Comparison of ENCODE assay signal across 15 cellular contexts in the genomic region with DNA sequence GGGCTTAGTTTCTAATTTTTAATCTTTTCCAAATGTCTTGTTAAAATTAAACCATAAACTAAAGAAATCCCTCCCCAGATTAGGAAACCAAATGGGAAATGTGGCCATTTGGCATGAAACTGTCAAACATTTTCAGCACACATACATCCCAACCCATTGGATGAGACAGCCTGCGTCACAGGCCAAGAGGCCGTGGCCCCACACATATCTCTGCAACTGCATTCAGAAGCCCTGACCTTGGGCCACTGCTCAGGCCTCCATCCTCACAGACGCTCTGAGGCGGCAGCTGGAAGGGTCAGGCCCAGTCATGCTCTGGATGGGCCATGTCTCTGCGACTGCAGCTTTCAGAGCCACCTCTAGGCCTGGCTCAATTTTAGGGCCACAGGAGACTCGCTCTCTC.
DNase-seq lines count a peak whose midpoint lies in the region; ATAC-seq and TF ChIP-seq lines count a peak whose summit lies in the region.
"Had no signal": no experiment of that assay in that cellular context is flagged by ENCODE, and none has a peak within 500 bp of the region (broad histone marks: within the 10 kb centered on the region; RNA-seq: fewer than 3 reads in every experiment).

No MANE protein-coding gene starts in this region.

- in situ Hi-C loops in transverse colon (cut with MboI; ENCODE audit: low pct_ligation_motif_present in 1 of 4, low pct_unique_long_range_greater_than_20kb in 1 of 4, low sequenced_read_pairs in 3 of 4), result no loop called here

- H3K4me1 Mint-ChIP-seq in HFFc6 (ENCODE audit: low read depth), result peaks cover 54% of the 10 kb centered on the region
- H3K4me1 Mint-ChIP-seq: activated naive CD8-positive, alpha-beta T cell treated with anti-CD3 and anti-CD28 coated beads, Interleukin-2, amount 10 ng/mL, durations not matched to agents 7 days and 5 days; CD4-positive, alpha-beta memory T cell; H9 had no signal

- H3K9me3 ChIP-seq in muscle layer of colon (ENCODE audit: low read length) (no peaks in the 10 kb centered on the region), transverse colon (no peaks in the 10 kb centered on the region)
- H3K9me3 ChIP-seq: neutrophil had no signal

- H3K4me3 Mint-ChIP-seq in HFFc6, result no peak overlapping the region
- H3K4me3 Mint-ChIP-seq: activated naive CD8-positive, alpha-beta T cell treated with anti-CD3 and anti-CD28 coated beads, Interleukin-2, amount 10 ng/mL, durations not matched to agents 7 days and 5 days; CD4-positive, alpha-beta memory T cell; H9 had no signal

- no peak overlapping the region for H3K4me3 ChIP-seq in muscle layer of colon (ENCODE audit: low read depth in 1 of 2, low read length in 2 of 2)
- H3K4me3 ChIP-seq in transverse colon, result no peak overlapping the region

- H3K4me1 ChIP-seq in muscle layer of colon (ENCODE audit: insufficient read depth, low read length) (peaks cover 20% of the 10 kb centered on the region), transverse colon (peaks cover 0 to 19% (median 2%) of the 10 kb centered on the region in 4 donors)

- H3K36me3 ChIP-seq in muscle layer of colon (ENCODE audit: insufficient read depth, low read length) (no peaks in the 10 kb centered on the region), transverse colon (no peaks in the 10 kb centered on the region)
- H3K36me3 ChIP-seq: neutrophil had no signal

- no peaks in the 10 kb centered on the region; the same call in 1 of the 2 replicates for H3K27me3 Mint-ChIP-seq in HFFc6 (ENCODE audit: insufficient read depth)
- H3K27me3 Mint-ChIP-seq: activated naive CD8-positive, alpha-beta T cell treated with anti-CD3 and anti-CD28 coated beads, Interleukin-2, amount 10 ng/mL, durations not matched to agents 7 days and 5 days had no signal

- no peak overlapping the region for H3K9ac ChIP-seq in muscle layer of colon (ENCODE audit: low read length)

- peaks cover 6% of the 10 kb centered on the region for H3K9me3 Mint-ChIP-seq in HFFc6
- H3K9me3 Mint-ChIP-seq: CD4-positive, alpha-beta memory T cell had no signal

- DNase-seq in HFFc6 (peak; percentile 61), Right ventricle myocardium inferior (ENCODE audit: missing footprints) (peak; percentile 86), transverse colon (peak; percentile 21)
- DNase-seq: activated CD4-positive, CD25-positive, alpha-beta regulatory T cell; activated CD8-positive, alpha-beta memory T cell treated with anti-CD3 and anti-CD28 coated beads, Interleukin-2, amount 50 U/mL, for 48 hours; activated naive CD8-positive, alpha-beta T cell treated with anti-CD3 and anti-CD28 coated beads, Interleukin-2, amount 10 ng/mL, durations not matched to agents 7 days and 5 days; CD4-positive, alpha-beta memory T cell; H9; stimulated activated CD4-positive, alpha-beta T cell treated with anti-CD3 and anti-CD28 coated beads, Interleukin-1b, Interleukin-23, amount 100 ng/mL, for 48 hours had no signal

- H3K27ac ChIP-seq in muscle layer of colon (ENCODE audit: low read depth, low read length), result peak overlapping the region; percentile 30
- peak overlapping the region; percentile 39 to 67 (median 50) for H3K27ac ChIP-seq in transverse colon
- H3K27ac ChIP-seq: neutrophil had no signal

- TF ChIP-seq CTCF in HFFc6 (IDR thresholded peaks at IDR 0.05), result no peak
- no peak for TF ChIP-seq CTCF in transverse colon (IDR thresholded peaks at IDR 0.05)

- no peak overlapping the region for H3K27ac Mint-ChIP-seq in HFFc6
- H3K27ac Mint-ChIP-seq: activated naive CD8-positive, alpha-beta T cell treated with anti-CD3 and anti-CD28 coated beads, Interleukin-2, amount 10 ng/mL, durations not matched to agents 7 days and 5 days; CD4-positive, alpha-beta memory T cell; H9 had no signal

- intact Hi-C loops in Right ventricle myocardium inferior (cut with DNase I) (no loop called here), transverse colon (cut with DNase I; ENCODE audit: low total_unique reads) (no loop called here)

- ATAC-seq in Right ventricle myocardium inferior (peak; percentile 88), GM21529 (IDR thresholded peaks at IDR 0.05; ENCODE audit: unreplicated experiment) (no peak), HG02973 (IDR thresholded peaks at IDR 0.05; ENCODE audit: unreplicated experiment) (no peak), HG03045 (IDR thresholded peaks at IDR 0.05; ENCODE audit: unreplicated experiment) (no peak), HG03175 (IDR thresholded peaks at IDR 0.05; ENCODE audit: unreplicated experiment) (no peak)

- H3K27me3 ChIP-seq in muscle layer of colon (ENCODE audit: control insufficient read depth in 1 of 2, insufficient read depth in 2 of 2, low read length in 2 of 2), result no peaks in the 10 kb centered on the region
- H3K27me3 ChIP-seq in transverse colon, result no peaks in the 10 kb centered on the region
- H3K27me3 ChIP-seq: neutrophil had no signal

- WGBS in transverse colon (ENCODE audit: low coverage in 1 of 2), 2 donors, result 85 to 87% methylated on average over 4 to 6 of the region's 6 CpGs

- peaks cover 34% of the 10 kb centered on the region for H3K36me3 Mint-ChIP-seq in HFFc6 (ENCODE audit: low read depth)
- H3K36me3 Mint-ChIP-seq: activated naive CD8-positive, alpha-beta T cell treated with anti-CD3 and anti-CD28 coated beads, Interleukin-2, amount 10 ng/mL, durations not matched to agents 7 days and 5 days; CD4-positive, alpha-beta memory T cell had no signal

- no peak for TF ChIP-seq POLR2A in transverse colon (IDR thresholded peaks at IDR 0.05)

- TF ChIP-seq EP300 in transverse colon (IDR thresholded peaks at IDR 0.05; ENCODE audit: low read depth), result no peak

Comparison
In these comparisons a context has a peak if more than half of its experiments do, and no peak if none do; other contexts are left out.
1. DNase-seq: peak in every context shown above with its lines; median percentile 86 in Right ventricle myocardium inferior; 61 in HFFc6; 21 in transverse colon.